In the genomic region with DNA sequence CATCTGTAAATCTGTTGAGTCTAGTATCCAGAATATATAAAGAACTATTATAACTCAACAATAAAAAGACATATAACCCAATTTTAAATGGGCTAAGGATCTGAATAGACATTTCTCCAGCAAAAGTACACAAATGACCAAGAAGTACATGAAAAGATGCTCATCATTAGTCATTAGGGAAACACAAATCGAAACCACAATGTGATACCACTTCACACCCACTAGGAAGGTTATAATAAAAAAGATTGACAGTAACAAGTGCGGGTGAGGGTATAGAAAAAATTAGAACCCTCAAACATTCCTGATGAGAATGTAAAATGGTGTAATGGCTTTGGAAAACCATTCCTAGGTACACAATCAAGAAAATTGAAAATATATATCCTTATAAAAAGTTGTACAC, we compare ENCODE assay signal across 18 cellular contexts.
"Had no signal": no experiment of that assay in that cellular context is flagged by ENCODE, and none has a peak within 500 bp of the region (broad histone marks: within the 10 kb centered on the region; RNA-seq: fewer than 3 reads in every experiment).

No MANE protein-coding gene starts in this region.

- H3K9me3 ChIP-seq: pancreas had no signal

- H3K4me3 ChIP-seq: cardiac muscle cell, coronary artery, hepatocyte, pancreas had no signal

- H3K36me3 ChIP-seq: cardiac muscle cell, pancreas had no signal

- H3K9me3 Mint-ChIP-seq: activated T-cell treated with anti-CD3 and anti-CD28 coated beads, Interleukin-2, amount 50 U/mL, for 4 hours; T-helper 1 cell treated with Interleukin-12 subunit alpha and Interleukin-12 subunit beta and Interleukin-4 antibody, amounts not matched to agents 30 μg/mL and 1 μg/mL, for 36 hours had no signal

- ATAC-seq: left ventricle myocardium superior, pancreas had no signal

- H2AFZ ChIP-seq: hepatocyte had no signal

- H3K27ac Mint-ChIP-seq: T-helper 1 cell treated with Interleukin-12 subunit alpha and Interleukin-12 subunit beta and Interleukin-4 antibody, amounts not matched to agents 30 μg/mL and 1 μg/mL, for 36 hours had no signal

- FAIRE-seq: astrocyte, pancreas, TTC549, urothelium cell line had no signal

- H3K27ac ChIP-seq: cardiac muscle cell, coronary artery, hepatocyte had no signal

- H3K27me3 ChIP-seq: cardiac muscle cell, hepatocyte, pancreas had no signal

- DNase-seq: activated CD4-positive, alpha-beta T cell treated with anti-CD3 and anti-CD28 coated beads, Interleukin-2, amount 50 U/mL, for 4 hours; activated CD4-positive, CD25-positive, alpha-beta regulatory T cell; activated gamma-delta T cell treated with Interleukin-2 at 50 U/mL for 16 hours; activated T-cell treated with anti-CD3 and anti-CD28 coated beads, Interleukin-2, amount 50 U/mL, for 4 hours; effector CD8-positive, alpha-beta T cell; erythroblast; left ventricle myocardium superior; mesenchymal stem cell; pancreas; stimulated activated CD4-positive, alpha-beta T cell treated with anti-CD3 and anti-CD28 coated beads, Interleukin-4, amount 100 ng/mL, for 1 hour; stimulated activated CD8-positive, alpha-beta memory T cell treated with anti-CD3 and anti-CD28 coated beads, Interleukin-4, amount 100 ng/mL, for 48 hours had no signal

- H3K4me2 ChIP-seq: hepatocyte had no signal

- H3K4me3 Mint-ChIP-seq: T-helper 1 cell treated with Interleukin-12 subunit alpha and Interleukin-12 subunit beta and Interleukin-4 antibody, amounts not matched to agents 30 μg/mL and 1 μg/mL, for 36 hours had no signal
